Comparison of ENCODE assay signal across 22 cellular contexts in genomic region chr11:109303342-109303741, GRCh38.
"Had no signal": no experiment of that assay in that cellular context is flagged by ENCODE, and none has a peak within 500 bp of the region (broad histone marks: within the 10 kb centered on the region; RNA-seq: fewer than 3 reads in every experiment).

No MANE protein-coding gene starts in this region.

- H3K27me3 Mint-ChIP-seq: activated CD4-positive, alpha-beta memory T cell treated with anti-CD3 and anti-CD28 coated beads for 36 hours; activated CD8-positive, alpha-beta memory T cell treated with anti-CD3 and anti-CD28 coated beads, Interleukin-2, amount 10 ng/mL, durations not matched to agents 7 days and 5 days; activated naive CD8-positive, alpha-beta T cell had no signal

- DNase-seq: activated CD4-positive, alpha-beta memory T cell treated with anti-CD3 and anti-CD28 coated beads for 36 hours; activated CD4-positive, alpha-beta T cell treated with anti-CD3 and anti-CD28 coated beads for 4 hours; activated CD8-positive, alpha-beta memory T cell treated with anti-CD3 and anti-CD28 coated beads, Interleukin-2, amount 10 ng/mL, durations not matched to agents 7 days and 5 days; dermis blood vessel endothelial cell; effector memory CD4-positive, alpha-beta T cell; foreskin fibroblast; glutamatergic neuron; hippocampal formation; left colon; lower lobe of right lung; nucleus accumbens; stimulated activated CD4-positive, alpha-beta T cell treated with anti-CD3 and anti-CD28 coated beads, Interleukin-2, amount 100 ng/mL, for 24 hours; stimulated activated naive CD8-positive, alpha-beta T cell treated with anti-CD3 and anti-CD28 coated beads, Interleukin-15, Interleukin-2, amounts not matched to agents 100 U/mL and 50 U/mL, for 24 hours; substantia nigra; tibial artery; WERI-Rb-1 had no signal

- H3K4me1 Mint-ChIP-seq: activated CD8-positive, alpha-beta memory T cell treated with anti-CD3 and anti-CD28 coated beads, Interleukin-2, amount 10 ng/mL, durations not matched to agents 7 days and 5 days; mesothelial cell of epicardium had no signal

- ATAC-seq: activated CD8-positive, alpha-beta memory T cell treated with anti-CD3 and anti-CD28 coated beads, Interleukin-2, amount 10 ng/mL, durations not matched to agents 7 days and 5 days; left colon; lower lobe of right lung; natural killer cell treated with Interleukin-12 subunit alpha and Interleukin-12 subunit beta and Interleukin-15 and Interleukin-18, amount 100 ng/mL, for 72 hours; stimulated activated naive CD8-positive, alpha-beta T cell treated with anti-CD3 and anti-CD28 coated beads, Interleukin-15, Interleukin-2, amounts not matched to agents 100 U/mL and 50 U/mL, for 24 hours had no signal

- H3K4me3 ChIP-seq: cardiac muscle cell, lower lobe of right lung, tibial artery had no signal

- H3K4me3 Mint-ChIP-seq: activated CD4-positive, alpha-beta memory T cell treated with anti-CD3 and anti-CD28 coated beads for 36 hours; activated CD8-positive, alpha-beta memory T cell treated with anti-CD3 and anti-CD28 coated beads, Interleukin-2, amount 10 ng/mL, durations not matched to agents 7 days and 5 days; activated naive CD8-positive, alpha-beta T cell; mesothelial cell of epicardium; natural killer cell treated with Interleukin-12 subunit alpha and Interleukin-12 subunit beta and Interleukin-15 and Interleukin-18, amount 100 ng/mL, for 72 hours had no signal

- H3K27ac Mint-ChIP-seq: activated CD4-positive, alpha-beta memory T cell treated with anti-CD3 and anti-CD28 coated beads for 36 hours; activated CD8-positive, alpha-beta memory T cell treated with anti-CD3 and anti-CD28 coated beads, Interleukin-2, amount 10 ng/mL, durations not matched to agents 7 days and 5 days; activated naive CD8-positive, alpha-beta T cell; mesothelial cell of epicardium; natural killer cell treated with Interleukin-12 subunit alpha and Interleukin-12 subunit beta and Interleukin-15 and Interleukin-18, amount 100 ng/mL, for 72 hours had no signal

- H3K27me3 ChIP-seq: cardiac muscle cell, tibial artery had no signal

- H3K4me1 ChIP-seq: lower lobe of right lung, tibial artery had no signal

- H3K9me3 Mint-ChIP-seq: activated CD4-positive, alpha-beta memory T cell treated with anti-CD3 and anti-CD28 coated beads for 36 hours; mesothelial cell of epicardium had no signal

- FAIRE-seq: endothelial cell of umbilical vein, islet of Langerhans had no signal

- H3K9me3 ChIP-seq: lower lobe of right lung, tibial artery had no signal

- H3K36me3 Mint-ChIP-seq: activated CD4-positive, alpha-beta memory T cell treated with anti-CD3 and anti-CD28 coated beads for 36 hours; activated CD8-positive, alpha-beta memory T cell treated with anti-CD3 and anti-CD28 coated beads, Interleukin-2, amount 10 ng/mL, durations not matched to agents 7 days and 5 days; activated naive CD8-positive, alpha-beta T cell; mesothelial cell of epicardium; natural killer cell treated with Interleukin-12 subunit alpha and Interleukin-12 subunit beta and Interleukin-15 and Interleukin-18, amount 100 ng/mL, for 72 hours had no signal

- H3K27ac ChIP-seq: cardiac muscle cell, lower lobe of right lung, tibial artery, WERI-Rb-1 had no signal

- H3K36me3 ChIP-seq: cardiac muscle cell, lower lobe of right lung, tibial artery, WERI-Rb-1 had no signal
